In the genomic region with DNA sequence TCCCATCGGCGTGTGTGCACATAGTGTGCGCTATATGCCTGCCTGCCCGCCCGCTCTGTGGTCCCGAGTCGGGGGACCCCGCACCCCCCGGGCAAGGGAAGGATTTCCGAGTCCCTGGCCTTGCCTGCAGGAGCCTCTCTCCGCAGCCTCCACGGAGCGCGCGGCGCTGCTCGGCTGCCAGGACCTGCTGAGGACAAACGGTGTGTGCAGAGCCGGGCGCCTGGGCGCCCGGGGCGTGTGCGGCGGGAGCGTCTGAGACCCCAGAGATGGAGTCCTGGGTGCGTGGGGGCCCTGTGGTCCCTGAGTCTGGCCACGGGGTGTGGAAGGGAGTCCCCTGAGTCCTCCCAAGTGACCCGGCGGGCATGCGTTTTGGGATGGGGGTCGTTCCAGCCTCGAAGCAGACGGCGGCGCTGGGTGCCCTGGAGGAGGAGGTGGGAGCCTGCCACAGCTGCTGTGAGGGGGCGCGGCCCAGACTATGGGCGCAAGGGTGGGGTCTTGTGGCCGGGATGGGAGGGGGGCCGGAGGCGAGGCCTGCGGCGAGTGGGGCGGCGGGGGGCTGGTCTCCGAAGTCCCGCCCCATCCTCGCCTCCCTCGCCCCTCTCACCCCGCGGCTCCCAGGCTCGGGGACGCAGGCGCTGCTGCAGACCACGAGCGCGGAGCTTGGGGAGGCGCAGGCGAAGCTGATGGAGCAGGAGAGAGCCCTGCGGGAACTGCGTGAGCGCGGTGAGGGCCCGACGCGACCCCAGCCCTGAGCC, we compare ENCODE assay signal across 17 cellular contexts. TPM values are rescaled to one million over a fixed set of nuclear protein-coding genes. Genes with fewer than 3 reads are reported as not detected.
DNase-seq lines count a peak whose midpoint lies in the region; ATAC-seq, FAIRE-seq and TF ChIP-seq lines count a peak whose summit lies in the region.
"Had no signal": no experiment of that assay in that cellular context is flagged by ENCODE, and none has a peak within 500 bp of the region (broad histone marks: within the 10 kb centered on the region; RNA-seq: fewer than 3 reads in every experiment).

No MANE protein-coding gene starts in this region.

- H3K79me2 ChIP-seq in parathyroid adenoma, result no peaks in the 10 kb centered on the region

- peak; percentile 26 for DNase-seq in GM12891 (ENCODE audit: insufficient read length, low spot score)
- DNase-seq in NT2/D1 (ENCODE audit: low read depth, low spot score), result no peak
- DNase-seq in LoVo (ENCODE audit: low spot score), result no peak
- no peak for DNase-seq in AG20443 (ENCODE audit: low spot score)
- DNase-seq: activated CD8-positive, alpha-beta memory T cell treated with anti-CD3 and anti-CD28 coated beads, Interleukin-2, amount 50 U/mL, for 48 hours; DMS53; hippocampal formation; NCI-H226; SW 1271; transverse colon; WERI-Rb-1 had no signal

- H3K36me3 ChIP-seq in NT2/D1 (ENCODE audit: insufficient read depth, insufficient read length, low read length) (no peaks in the 10 kb centered on the region), iPS-18a (ENCODE audit: control insufficient read depth, low read depth, low read length) (no peaks in the 10 kb centered on the region), parathyroid adenoma (ENCODE audit: control insufficient read depth, insufficient read depth, low read length) (no peaks in the 10 kb centered on the region)
- H3K36me3 ChIP-seq: prostate gland, transverse colon, WERI-Rb-1 had no signal

- peak; percentile 41 for FAIRE-seq in GM12891 (lab: Jason Lieb, UNC)

- TF ChIP-seq CTCF in parathyroid adenoma (IDR thresholded peaks at IDR 0.05), result no peak

- TF ChIP-seq POLR2A in GM12891 (IDR thresholded peaks at IDR 0.05; ENCODE audit: low read depth, low read length), result no peak

- H3K4me3 ChIP-seq in NT2/D1 (ENCODE audit: insufficient read length, low read depth) (peak overlapping the region; percentile 36), iPS-18a (ENCODE audit: low read length) (peak overlapping the region; percentile 46), parathyroid adenoma (ENCODE audit: low read depth, low read length) (peak overlapping the region; percentile 64)
- H3K4me3 ChIP-seq: prostate gland, transverse colon had no signal

- peak overlapping the region; percentile 62 for H3K9ac ChIP-seq in NT2/D1 (ENCODE audit: insufficient read length, low read depth)
- H3K9ac ChIP-seq in iPS-18a (ENCODE audit: low read length), result no peak overlapping the region
- H3K9ac ChIP-seq in parathyroid adenoma, result no peak overlapping the region

- H2AFZ ChIP-seq in parathyroid adenoma, result no peak overlapping the region

- ATAC-seq in HG03175 (IDR thresholded peaks at IDR 0.05; ENCODE audit: unreplicated experiment) (no peak), HG03095 (IDR thresholded peaks at IDR 0.05; ENCODE audit: unreplicated experiment) (no peak)

- peaks cover 15% of the 10 kb centered on the region for H3K4me1 ChIP-seq in NT2/D1 (ENCODE audit: insufficient read depth, insufficient read length)
- H3K4me1 ChIP-seq in iPS-18a (ENCODE audit: control insufficient read depth, low read depth, low read length), result peaks cover 7% of the 10 kb centered on the region
- H3K4me1 ChIP-seq in parathyroid adenoma, result no peaks in the 10 kb centered on the region
- H3K4me1 ChIP-seq: prostate gland had no signal

- H3K27me3 ChIP-seq in NT2/D1 (ENCODE audit: insufficient read depth, insufficient read length) (peaks cover 83% of the 10 kb centered on the region), iPS-18a (ENCODE audit: control insufficient read depth, insufficient read depth, low read length) (peaks cover 66% of the 10 kb centered on the region), parathyroid adenoma (ENCODE audit: control insufficient read depth, insufficient read depth, low read length) (no peaks in the 10 kb centered on the region)

- H3K4me2 ChIP-seq in parathyroid adenoma (ENCODE audit: low read length), result peak overlapping the region; percentile 46

- no peak overlapping the region for H3K27ac ChIP-seq in iPS-18a (ENCODE audit: low read length)
- H3K27ac ChIP-seq in parathyroid adenoma, result no peak overlapping the region
- H3K27ac ChIP-seq: prostate gland, transverse colon, WERI-Rb-1 had no signal

- H3K9me3 ChIP-seq in NT2/D1 (ENCODE audit: insufficient read depth, low read length) (no peaks in the 10 kb centered on the region), iPS-18a (ENCODE audit: control insufficient read depth, low read depth, low read length) (no peaks in the 10 kb centered on the region), parathyroid adenoma (ENCODE audit: control insufficient read depth, low read length) (no peaks in the 10 kb centered on the region)
- H3K9me3 ChIP-seq: prostate gland had no signal

TF ChIP-seq in GM12891, 5 proteins besides CTCF, POLR2A, EP300 and RAD21:
- TF ChIP-seq SPI1 (IDR thresholded peaks at IDR 0.05; ENCODE audit: low read depth, low read length) (no peak), PAX5 (IDR thresholded peaks at IDR 0.05; ENCODE audit: insufficient read depth, low read length, severe bottlenecking) (no peak), POU2F2 (IDR thresholded peaks at IDR 0.05; ENCODE audit: low read depth, low read length) (no peak), POLR2AphosphoS5 (IDR thresholded peaks at IDR 0.05; ENCODE audit: low read depth, low read length) (no peak), TAF1 (IDR thresholded peaks at IDR 0.05; ENCODE audit: low read depth, low read length) (no peak)

RNA-seq across cellular contexts. Expression of a gene that starts 25.3 kb away (rescaled TPM):
- 0.18 TPM for polyA plus RNA-seq in GM12891 (2012; ENCODE audit: low read depth, missing spikeins)
- polyA plus RNA-seq: BJ had no signal

RNA-seq across cellular contexts. Expression of a gene that starts 41.0 kb away (rescaled TPM):
- polyA plus RNA-seq in GM12891 (2012; ENCODE audit: low read depth, missing spikeins), result 0.13 TPM
- polyA plus RNA-seq: BJ had no signal

RNA-seq across cellular contexts. Expression of a gene that starts 41.7 kb away (rescaled TPM):
- polyA plus RNA-seq in GM12891 (2012; ENCODE audit: low read depth, missing spikeins), result 7.7 TPM

RNA-seq across cellular contexts. Expression of a gene that starts 56.4 kb away (rescaled TPM):
- polyA plus RNA-seq in GM12891 (2012; ENCODE audit: low read depth, missing spikeins), result 2.7 TPM
- polyA plus RNA-seq: BJ had no signal
